Comparison of ENCODE assay signal across 28 cellular contexts in the genomic region with DNA sequence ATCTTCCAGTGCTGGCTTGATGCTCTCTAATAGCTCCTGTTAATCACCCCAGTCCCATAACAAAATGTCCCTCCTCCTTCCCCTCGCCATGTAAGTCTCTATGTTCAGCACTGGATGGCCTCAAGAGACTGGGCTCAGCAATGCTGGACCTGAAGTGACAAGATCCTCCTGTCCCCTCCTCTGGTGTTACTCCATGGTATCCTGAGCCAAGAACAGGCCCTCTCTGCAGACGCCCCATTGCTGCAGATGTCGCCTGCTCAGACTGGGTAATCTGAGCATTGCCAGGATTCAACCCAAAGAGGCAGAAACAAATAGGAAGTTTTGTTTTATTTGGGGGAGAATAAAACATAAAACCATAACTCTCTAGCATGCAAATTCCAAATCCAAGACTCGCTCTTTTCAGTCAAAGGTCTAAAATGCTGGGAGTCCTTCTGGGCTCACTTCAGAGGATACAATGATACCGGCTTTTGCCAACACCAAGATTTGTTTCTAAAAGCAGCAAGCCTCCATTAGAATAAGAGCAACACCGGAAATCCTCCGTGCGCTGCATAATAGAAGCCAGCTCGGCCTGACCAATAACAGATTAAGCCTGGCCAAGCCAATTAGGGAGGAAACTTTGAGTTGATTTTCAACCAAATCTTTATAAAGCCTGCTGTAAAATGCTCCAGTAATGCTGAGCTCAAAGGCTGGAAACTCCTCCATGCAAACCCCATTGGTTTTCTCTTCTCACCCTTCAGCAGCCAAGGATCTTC.
A peak's percentile ranks its signal among the peaks of the same experiment; 100 is the strongest.
DNase-seq lines count a peak whose midpoint lies in the region; ATAC-seq and TF ChIP-seq lines count a peak whose summit lies in the region.
"Had no signal": no experiment of that assay in that cellular context is flagged by ENCODE, and none has a peak within 500 bp of the region (broad histone marks: within the 10 kb centered on the region; RNA-seq: fewer than 3 reads in every experiment).

No MANE protein-coding gene starts in this region.

- no peaks in the 10 kb centered on the region for H3K36me3 ChIP-seq in lung (ENCODE audit: control insufficient read depth in 2 of 2, insufficient read depth in 2 of 2, low read length in 2 of 2)
- H3K36me3 ChIP-seq in GM23248 (ENCODE audit: low read depth), result no peaks in the 10 kb centered on the region
- H3K36me3 ChIP-seq: breast epithelium, spleen, thyroid gland had no signal

- in situ Hi-C loops in GM23248 (cut with MboI), result no loop called here

- no peaks in the 10 kb centered on the region for H3K36me3 Mint-ChIP-seq in stimulated activated effector memory CD8-positive, alpha-beta T cell treated with anti-CD3 and anti-CD28 coated beads, Interleukin-12 subunit alpha, Interleukin-12 subunit beta, amount 100 ng/mL, for 72 hours
- H3K36me3 Mint-ChIP-seq in HFFc6 (ENCODE audit: low read depth), result no peaks in the 10 kb centered on the region
- H3K36me3 Mint-ChIP-seq: activated naive CD4-positive, alpha-beta T cell treated with anti-CD3 and anti-CD28 coated beads, Interleukin-2, amount 50 U/mL, for 24 hours; CD8-positive, alpha-beta memory T cell; naive thymus-derived CD4-positive, alpha-beta T cell had no signal

- H3K4me1 ChIP-seq in lung (ENCODE audit: control insufficient read depth in 2 of 2, insufficient read depth in 2 of 2, low read length in 2 of 2) (peaks cover 0 to 13% of the 10 kb centered on the region in 2 donors), GM23248 (ENCODE audit: insufficient read depth) (peaks cover 24% of the 10 kb centered on the region)
- H3K4me1 ChIP-seq: breast epithelium, spleen had no signal

- H3F3A ChIP-seq in GM23248 (ENCODE audit: insufficient read depth), result no peaks in the 10 kb centered on the region

- H3K27me3 ChIP-seq in lung (ENCODE audit: control insufficient read depth, insufficient read depth) (no peaks in the 10 kb centered on the region), GM23248 (replicated peaks; ENCODE audit: insufficient read depth) (no peaks in the 10 kb centered on the region)
- H3K27me3 ChIP-seq: breast epithelium, thyroid gland had no signal

- no peak overlapping the region for H3K4me2 ChIP-seq in GM23248 (ENCODE audit: unreplicated experiment)

- H3K9me3 Mint-ChIP-seq in stimulated activated effector memory CD8-positive, alpha-beta T cell treated with anti-CD3 and anti-CD28 coated beads, Interleukin-12 subunit alpha, Interleukin-12 subunit beta, amount 100 ng/mL, for 72 hours, result no peaks in the 10 kb centered on the region
- H3K9me3 Mint-ChIP-seq in HFFc6, result no peaks in the 10 kb centered on the region; the same call in 1 of the 2 replicates
- H3K9me3 Mint-ChIP-seq: activated naive CD4-positive, alpha-beta T cell treated with anti-CD3 and anti-CD28 coated beads, Interleukin-2, amount 50 U/mL, for 24 hours; naive thymus-derived CD4-positive, alpha-beta T cell; stimulated activated naive CD8-positive, alpha-beta T cell treated with anti-CD3 and anti-CD28 coated beads, Interleukin-15, amount 100 ng/mL, for 72 hours had no signal

- no peak overlapping the region for H3K4me3 Mint-ChIP-seq in stimulated activated effector memory CD8-positive, alpha-beta T cell treated with anti-CD3 and anti-CD28 coated beads, Interleukin-12 subunit alpha, Interleukin-12 subunit beta, amount 100 ng/mL, for 72 hours
- no peak overlapping the region for H3K4me3 Mint-ChIP-seq in HFFc6
- H3K4me3 Mint-ChIP-seq: activated naive CD4-positive, alpha-beta T cell treated with anti-CD3 and anti-CD28 coated beads, Interleukin-2, amount 50 U/mL, for 24 hours; CD8-positive, alpha-beta memory T cell; naive thymus-derived CD4-positive, alpha-beta T cell; stimulated activated naive CD8-positive, alpha-beta T cell treated with anti-CD3 and anti-CD28 coated beads, Interleukin-15, amount 100 ng/mL, for 72 hours; T-helper 17 cell had no signal

- no peaks in the 10 kb centered on the region for H3K9me2 ChIP-seq in GM23248 (ENCODE audit: insufficient read depth)

- H3K9me3 ChIP-seq in lung (ENCODE audit: control insufficient read depth in 2 of 2, insufficient read depth in 1 of 2, low read length in 1 of 2) (peaks cover 0 to 2% of the 10 kb centered on the region in 2 donors), GM23248 (ENCODE audit: low read depth) (no peaks in the 10 kb centered on the region)
- H3K9me3 ChIP-seq: breast epithelium, spleen, thyroid gland had no signal

- TF ChIP-seq CTCF in fibroblast of pulmonary artery (IDR thresholded peaks at IDR 0.05; ENCODE audit: low read length, missing control alignments), result no peak
- no peak for TF ChIP-seq CTCF in lung (IDR thresholded peaks at IDR 0.05; ENCODE audit: control extremely low read depth, extremely low read depth)
- no peak for TF ChIP-seq CTCF in HFFc6 (IDR thresholded peaks at IDR 0.05)

- DNase-seq in NCI-H82 treated with DMSO at 0.1 percent for 48 hours (lab: John Stamatoyannopoulos, UW; ENCODE audit: unreplicated experiment) (peak; percentile 22), fibroblast of pulmonary artery (ENCODE audit: low read depth) (peak; percentile 13), lung (ENCODE audit: low spot score) (no peak), midbrain (lab: John Stamatoyannopoulos, UW) (no peak), HFFc6 (no peak), GM23248 (no peak), NCI-H748 (lab: John Stamatoyannopoulos, UW; ENCODE audit: unreplicated experiment) (no peak)
- no peak for DNase-seq in stimulated activated effector memory CD8-positive, alpha-beta T cell treated with anti-CD3 and anti-CD28 coated beads, Interleukin-12 subunit alpha, Interleukin-12 subunit beta, amount 100 ng/mL, for 72 hours (ENCODE audit: low spot score in 2 of 2)
- DNase-seq: amygdala; CD8-positive, alpha-beta memory T cell; effector CD4-positive, alpha-beta T cell; EL; MM.1S; naive thymus-derived CD4-positive, alpha-beta T cell; NCI-H1930; NCI-H2171 treated with DMSO at 0.1 percent for 48 hours; NCI-H510A treated with DMSO at 0.1 percent for 48 hours; NK-92 treated with Interleukin-12 subunit alpha and Interleukin-12 subunit beta, amount 100 ng/mL, for 24 hours; retina; spleen; stimulated activated CD8-positive, alpha-beta memory T cell treated with anti-CD3 and anti-CD28 coated beads, Interleukin-4, amount 100 ng/mL, for 48 hours; stimulated activated naive CD8-positive, alpha-beta T cell treated with anti-CD3 and anti-CD28 coated beads, Interleukin-15, amount 100 ng/mL, for 72 hours; T-helper 17 cell; thyroid gland had no signal

- H3K27ac Mint-ChIP-seq in stimulated activated effector memory CD8-positive, alpha-beta T cell treated with anti-CD3 and anti-CD28 coated beads, Interleukin-12 subunit alpha, Interleukin-12 subunit beta, amount 100 ng/mL, for 72 hours, result no peak overlapping the region
- H3K27ac Mint-ChIP-seq in HFFc6, result no peak overlapping the region
- H3K27ac Mint-ChIP-seq: activated naive CD4-positive, alpha-beta T cell treated with anti-CD3 and anti-CD28 coated beads, Interleukin-2, amount 50 U/mL, for 24 hours; CD8-positive, alpha-beta memory T cell; naive thymus-derived CD4-positive, alpha-beta T cell; stimulated activated naive CD8-positive, alpha-beta T cell treated with anti-CD3 and anti-CD28 coated beads, Interleukin-15, amount 100 ng/mL, for 72 hours; T-helper 17 cell had no signal

- H3K9ac ChIP-seq in GM23248, result no peak overlapping the region

- H3K4me3 ChIP-seq in fibroblast of pulmonary artery (replicated peaks; ENCODE audit: low read depth, low read length) (no peak overlapping the region), lung (no peak overlapping the region), GM23248 (no peak overlapping the region)
- H3K4me3 ChIP-seq: breast epithelium, spleen, thyroid gland had no signal

- ATAC-seq in lung (ENCODE audit: insufficient read depth, low FRiP score), result no peak
- ATAC-seq in stimulated activated effector memory CD8-positive, alpha-beta T cell treated with anti-CD3 and anti-CD28 coated beads, Interleukin-12 subunit alpha, Interleukin-12 subunit beta, amount 100 ng/mL, for 72 hours, result peak; percentile 27
- ATAC-seq: naive thymus-derived CD4-positive, alpha-beta T cell; SK-N-SH treated with all-trans-retinoic acid at 6 μM for 48 hours; stimulated activated naive CD8-positive, alpha-beta T cell treated with anti-CD3 and anti-CD28 coated beads, Interleukin-15, amount 100 ng/mL, for 72 hours; T-helper 17 cell had no signal

- H4K20me1 ChIP-seq in GM23248 (ENCODE audit: insufficient read depth), result no peaks in the 10 kb centered on the region

- H3K79me2 ChIP-seq in GM23248 (ENCODE audit: insufficient read depth), result no peaks in the 10 kb centered on the region

- no peak overlapping the region for H2AFZ ChIP-seq in GM23248

- H3K27me3 Mint-ChIP-seq in HFFc6 (ENCODE audit: insufficient read depth), result peaks cover 8% of the 10 kb centered on the region
- H3K27me3 Mint-ChIP-seq: activated naive CD4-positive, alpha-beta T cell treated with anti-CD3 and anti-CD28 coated beads, Interleukin-2, amount 50 U/mL, for 24 hours; T-helper 17 cell had no signal

- H3K4me1 Mint-ChIP-seq in stimulated activated effector memory CD8-positive, alpha-beta T cell treated with anti-CD3 and anti-CD28 coated beads, Interleukin-12 subunit alpha, Interleukin-12 subunit beta, amount 100 ng/mL, for 72 hours, result no peaks in the 10 kb centered on the region
- H3K4me1 Mint-ChIP-seq in HFFc6 (ENCODE audit: low read depth), result peaks cover 50% of the 10 kb centered on the region
- H3K4me1 Mint-ChIP-seq: activated naive CD4-positive, alpha-beta T cell treated with anti-CD3 and anti-CD28 coated beads, Interleukin-2, amount 50 U/mL, for 24 hours; CD8-positive, alpha-beta memory T cell; stimulated activated naive CD8-positive, alpha-beta T cell treated with anti-CD3 and anti-CD28 coated beads, Interleukin-15, amount 100 ng/mL, for 72 hours; T-helper 17 cell had no signal

- WGBS in lung, 2 donors, result 69 to 85% methylated on average over 9 of the region's 9 CpGs
- 12 to 13% methylated on average over 9 of the region's 9 CpGs for WGBS in GM23248 (ENCODE audit: low coverage in 1 of 2, low lambda C conversion rate in 2 of 2, missing lambda C conversion rate in 2 of 2), 2 experiments

- H3K27ac ChIP-seq in lung (ENCODE audit: low read depth in 1 of 2, low read length in 1 of 2) (peak overlapping the region; percentile 2 to 60), GM23248 (no peak overlapping the region)
- H3K27ac ChIP-seq: breast epithelium, epithelial cell of prostate, spleen, thyroid gland had no signal

Comparison
In these comparisons a context has a peak if more than half of its experiments do, and no peak if none do; other contexts are left out.
1. DNase-seq: peak in NCI-H82 treated with DMSO at 0.1 percent for 48 hours (single experiment) and fibroblast of pulmonary artery (single experiment); none in lung (single experiment), stimulated activated effector memory CD8-positive, alpha-beta T cell treated with anti-CD3 and anti-CD28 coated beads, Interleukin-12 subunit alpha, Interleukin-12 subunit beta, amount 100 ng/mL, for 72 hours (0 of 2), midbrain (single experiment), HFFc6 (single experiment), GM23248 (single experiment) and NCI-H748 (single experiment).